Comparison of ENCODE assay signal across 9 cellular contexts in the genomic region with DNA sequence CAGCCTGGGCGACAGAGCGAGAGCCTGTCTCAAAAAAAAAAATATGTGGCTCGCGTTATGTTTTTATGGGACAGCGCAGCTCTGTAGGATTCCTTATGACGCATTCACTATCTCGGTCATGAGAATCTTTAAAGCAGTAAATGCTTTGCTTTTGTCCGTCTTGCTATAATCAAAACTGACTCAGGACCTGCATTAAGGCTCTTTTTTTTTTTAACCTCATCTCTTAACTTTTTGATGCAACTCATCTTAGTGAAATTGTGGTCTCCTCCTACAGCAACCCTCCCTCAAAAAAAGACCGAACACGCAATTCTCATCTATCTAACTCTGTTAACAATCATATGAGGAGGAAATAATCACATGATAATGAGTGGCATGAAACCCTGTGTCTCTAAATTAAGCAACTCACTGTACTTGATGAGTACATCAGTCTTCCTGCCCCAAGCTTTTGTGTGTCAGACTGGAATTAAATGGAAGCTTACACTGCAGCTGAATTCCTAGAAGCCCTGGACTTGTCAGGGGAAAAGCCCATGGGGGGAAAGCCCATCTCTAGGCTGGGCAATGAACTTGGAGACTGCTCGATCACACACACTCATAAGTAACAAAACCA. TPM values are rescaled to one million over a fixed set of nuclear protein-coding genes. Genes with fewer than 3 reads are reported as not detected.
DNase-seq lines count a peak whose midpoint lies in the region; TF ChIP-seq lines count a peak whose summit lies in the region.
"Had no signal": no experiment of that assay in that cellular context is flagged by ENCODE, and none has a peak within 500 bp of the region (broad histone marks: within the 10 kb centered on the region; RNA-seq: fewer than 3 reads in every experiment).

No MANE protein-coding gene starts in this region.

- H3K9ac ChIP-seq in duodenal mucosa (ENCODE audit: low read depth in 1 of 2, low read length in 2 of 2): peak overlapping the region; percentile 27 to 30

- H3K4me3 ChIP-seq in duodenal mucosa (ENCODE audit: low read depth in 1 of 2, low read length in 2 of 2) (peak overlapping the region; percentile 2 to 11), sigmoid colon (no peak overlapping the region)
- H3K4me3 ChIP-seq: SJCRH30 had no signal

- H3K36me3 ChIP-seq in duodenal mucosa (ENCODE audit: control insufficient read depth in 1 of 2, insufficient read depth in 2 of 2, low read length in 2 of 2) (peaks cover 0 to 7% of the 10 kb centered on the region in 2 donors), sigmoid colon (peaks cover 0 to 17% (median 2%) of the 10 kb centered on the region in 4 donors)
- H3K36me3 ChIP-seq: SJCRH30 had no signal

- H3K4me1 ChIP-seq in duodenal mucosa (ENCODE audit: control insufficient read depth in 1 of 2, insufficient read depth in 2 of 2, low read length in 2 of 2) (peaks cover 48 to 51% of the 10 kb centered on the region in 2 donors), sigmoid colon (peaks cover 0 to 21% (median 16%) of the 10 kb centered on the region in 4 donors)

- no peak for TF ChIP-seq EP300 in sigmoid colon (IDR thresholded peaks at IDR 0.05)

- peak overlapping the region; percentile 17 for H3K27ac ChIP-seq in duodenal mucosa (ENCODE audit: low read depth, low read length)
- peak overlapping the region in 3 of 4 donors; percentile 36 to 55 (median 51) for H3K27ac ChIP-seq in sigmoid colon
- H3K27ac ChIP-seq: SJCRH30 had no signal

- DNase-seq in EL (peak; percentile 55), SIG-M5 (lab: John Stamatoyannopoulos, UW) (peak; percentile 29), sigmoid colon (no peak), SHP77 (lab: John Stamatoyannopoulos, UW) (no peak), NCI-H2107 (lab: John Stamatoyannopoulos, UW) (no peak), NAMALWA (ENCODE audit: low spot score) (no peak), NCI-H2196 (lab: John Stamatoyannopoulos, UW; ENCODE audit: unreplicated experiment) (no peak)
- DNase-seq: SJCRH30 had no signal

- intact Hi-C loops in sigmoid colon (cut with DNase I): no loop called here

- 61 to 77% methylated on average over 11 of the region's 11 CpGs for WGBS in sigmoid colon, 2 donors

- H3K9me3 ChIP-seq in duodenal mucosa (ENCODE audit: control insufficient read depth in 1 of 2, low read length in 2 of 2) (no peaks in the 10 kb centered on the region), sigmoid colon (no peaks in the 10 kb centered on the region)
- H3K9me3 ChIP-seq: SJCRH30 had no signal

- TF ChIP-seq CTCF in sigmoid colon (IDR thresholded peaks at IDR 0.05): no peak

- TF ChIP-seq POLR2A in sigmoid colon (IDR thresholded peaks at IDR 0.05): no peak

- H3K27me3 ChIP-seq in duodenal mucosa (ENCODE audit: control insufficient read depth in 1 of 2, insufficient read depth in 2 of 2, low read length in 2 of 2) (no peaks in the 10 kb centered on the region), sigmoid colon (no peaks in the 10 kb centered on the region)
- H3K27me3 ChIP-seq: SJCRH30 had no signal

RNA-seq across cellular contexts. Expression of gene P2RX4, which starts 4.3 kb away (rescaled TPM):
- total RNA-seq in sigmoid colon: 10 to 100 TPM; 26.0 to 36.9 (median 33.6) TPM
- polyA plus RNA-seq in sigmoid colon: 10 to 100 TPM; 37.9 to 84.4 (median 53.5) TPM

Comparison
In these comparisons a context has a peak if more than half of its experiments do, and no peak if none do; other contexts are left out.
1. DNase-seq: peak in EL (single experiment) and SIG-M5 (single experiment); none in sigmoid colon (single experiment), SHP77 (0 of 2), NCI-H2107 (single experiment), NAMALWA (single experiment) and NCI-H2196 (single experiment).
2. H3K4me3 ChIP-seq: peak in duodenal mucosa (2 of 2); none in sigmoid colon (0 of 4).